ENCODE assay signal across 7 cellular contexts in genomic region chr4:112005027-112005426, GRCh38.
"Had no signal": no experiment of that assay in that cellular context is flagged by ENCODE, and none has a peak within 500 bp of the region (broad histone marks: within the 10 kb centered on the region; RNA-seq: fewer than 3 reads in every experiment).

No MANE protein-coding gene starts in this region.

- H3K4me3 ChIP-seq: GM23248 had no signal

- H2AFZ ChIP-seq: GM23248 had no signal

- FAIRE-seq: H1, H54, HTR-8/SVneo had no signal

- H3K27ac ChIP-seq: GM23248 had no signal

- DNase-seq: GM23248, H9, HCEC 1CT, IMR-90 had no signal
